Comparison of ENCODE assay signal across 14 cellular contexts in genomic region chr14:102838531-102838930, GRCh38.
DNase-seq lines count a peak whose midpoint lies in the region; ATAC-seq lines count a peak whose summit lies in the region.
"Had no signal": no experiment of that assay in that cellular context is flagged by ENCODE, and none has a peak within 500 bp of the region (broad histone marks: within the 10 kb centered on the region; RNA-seq: fewer than 3 reads in every experiment).

No MANE protein-coding gene starts in this region.

- no peak for ATAC-seq in T-helper 17 cell
- ATAC-seq in HG02981 (IDR thresholded peaks at IDR 0.05; ENCODE audit: unreplicated experiment): no peak
- ATAC-seq in GM18511 (IDR thresholded peaks at IDR 0.05; ENCODE audit: unreplicated experiment): no peak

- H3K9me3 Mint-ChIP-seq in activated naive CD8-positive, alpha-beta T cell (ENCODE audit: low read depth): no peaks in the 10 kb centered on the region
- no peaks in the 10 kb centered on the region for H3K9me3 Mint-ChIP-seq in activated naive CD8-positive, alpha-beta T cell treated with anti-CD3 and anti-CD28 coated beads for 36 hours
- H3K9me3 Mint-ChIP-seq: HFFc6 had no signal

- H3K4me3 Mint-ChIP-seq in activated naive CD8-positive, alpha-beta T cell: no peak overlapping the region
- H3K4me3 Mint-ChIP-seq in activated naive CD8-positive, alpha-beta T cell treated with anti-CD3 and anti-CD28 coated beads for 36 hours: no peak overlapping the region
- H3K4me3 Mint-ChIP-seq in T-helper 17 cell: no peak overlapping the region
- H3K4me3 Mint-ChIP-seq: HFFc6 had no signal

- DNase-seq in activated naive CD8-positive, alpha-beta T cell treated with anti-CD3 and anti-CD28 coated beads for 36 hours: no peak
- no peak for DNase-seq in T-helper 17 cell
- DNase-seq in iPS-NIHi11 (ENCODE audit: low spot score): peak; percentile 40
- no peak for DNase-seq in HPDE6-E6E7 (ENCODE audit: extremely low spot score)
- DNase-seq: HFFc6, NCI-H1417, NCI-H1930, NCI-H2171, NCI-H446 treated with DMSO at 0.1 percent for 48 hours, NCI-H82, SHP77 had no signal

- H3K27me3 Mint-ChIP-seq in activated naive CD8-positive, alpha-beta T cell: no peaks in the 10 kb centered on the region
- no peaks in the 10 kb centered on the region for H3K27me3 Mint-ChIP-seq in activated naive CD8-positive, alpha-beta T cell treated with anti-CD3 and anti-CD28 coated beads for 36 hours
- no peaks in the 10 kb centered on the region for H3K27me3 Mint-ChIP-seq in T-helper 17 cell

- H3K36me3 Mint-ChIP-seq in activated naive CD8-positive, alpha-beta T cell: peaks cover 16% of the 10 kb centered on the region
- H3K36me3 Mint-ChIP-seq in activated naive CD8-positive, alpha-beta T cell treated with anti-CD3 and anti-CD28 coated beads for 36 hours: peaks cover 29% of the 10 kb centered on the region
- peaks cover 9% of the 10 kb centered on the region for H3K36me3 Mint-ChIP-seq in T-helper 17 cell (ENCODE audit: low read depth)

- H3K4me1 Mint-ChIP-seq in activated naive CD8-positive, alpha-beta T cell (ENCODE audit: low read depth): peaks cover 12% of the 10 kb centered on the region
- peaks cover 4% of the 10 kb centered on the region for H3K4me1 Mint-ChIP-seq in activated naive CD8-positive, alpha-beta T cell treated with anti-CD3 and anti-CD28 coated beads for 36 hours
- H3K4me1 Mint-ChIP-seq in T-helper 17 cell: peaks cover 22% of the 10 kb centered on the region

- no peaks in the 10 kb centered on the region for H3K9me3 ChIP-seq in T-helper 17 cell (ENCODE audit: control insufficient read depth, low read length, poor library complexity, severe bottlenecking)

- H3K27ac Mint-ChIP-seq in activated naive CD8-positive, alpha-beta T cell: peak overlapping the region; percentile 11
- H3K27ac Mint-ChIP-seq in activated naive CD8-positive, alpha-beta T cell treated with anti-CD3 and anti-CD28 coated beads for 36 hours: no peak overlapping the region
- peak overlapping the region; percentile 86 for H3K27ac Mint-ChIP-seq in T-helper 17 cell
- H3K27ac Mint-ChIP-seq: HFFc6 had no signal
